Comparison of ENCODE assay signal across 15 cellular contexts in genomic region chr18:42275138-42275535, GRCh38.
DNase-seq lines count a peak whose midpoint lies in the region; ATAC-seq and TF ChIP-seq lines count a peak whose summit lies in the region.
"Had no signal": no experiment of that assay in that cellular context is flagged by ENCODE, and none has a peak within 500 bp of the region (broad histone marks: within the 10 kb centered on the region; RNA-seq: fewer than 3 reads in every experiment).

No MANE protein-coding gene starts in this region.

- no peak for TF ChIP-seq EP300 in stomach (IDR thresholded peaks at IDR 0.05)

- H3K27ac Mint-ChIP-seq in H9, result peak overlapping the region; percentile 36 to 65 (median 49); a peak in 2 of 7 replicates
- H3K27ac Mint-ChIP-seq: B cell; CD4-positive, alpha-beta T cell; HFFc6 had no signal

- H3K9me3 ChIP-seq in A673 (ENCODE audit: low read depth, low read length, poor library complexity, severe bottlenecking), result no peaks in the 10 kb centered on the region
- H3K9me3 ChIP-seq in H9 (ENCODE audit: control insufficient read depth, low read depth, low read length), result no peaks in the 10 kb centered on the region
- H3K9me3 ChIP-seq in SK-N-MC (ENCODE audit: low read depth, low read length), result no peaks in the 10 kb centered on the region
- H3K9me3 ChIP-seq in stomach, result no peaks in the 10 kb centered on the region
- H3K9me3 ChIP-seq in right atrium auricular region, result no peaks in the 10 kb centered on the region

- H3K4me1 Mint-ChIP-seq in H9, result peaks cover 21 to 26% of the 10 kb centered on the region in 2 experiments
- H3K4me1 Mint-ChIP-seq: B cell had no signal

- no peak overlapping the region for H3K4me3 ChIP-seq in A673 (ENCODE audit: low read depth, low read length, poor library complexity, severe bottlenecking)
- peak overlapping the region; percentile 52 for H3K4me3 ChIP-seq in SK-N-MC
- H3K4me3 ChIP-seq in stomach, result no peak overlapping the region
- no peak overlapping the region for H3K4me3 ChIP-seq in right atrium auricular region

- H4K20me1 ChIP-seq in H9 (ENCODE audit: control insufficient read depth, insufficient read depth, insufficient read length), result no peaks in the 10 kb centered on the region

- H2BK20ac ChIP-seq in H9 (ENCODE audit: low read depth, low read length, poor library complexity, severe bottlenecking), result no peak overlapping the region

- H3K18ac ChIP-seq in H9 (ENCODE audit: insufficient read length, low read depth, low read length), result no peak overlapping the region

- BruUV-seq in A673 (replicated peaks; lab: Mats Ljungman, UMichigan), result no TSS peak

- no peak overlapping the region for H3K23ac ChIP-seq in H9 (ENCODE audit: insufficient read length, low read depth, low read length)

- CTCF ChIA-PET in A673 (lab: Charles Lee), result interaction anchor here (0.6 to 1.7 kb wide), 2 partner anchors 160 to 161 kb away, joined by 3 to 10 read pairs; no protein-coding TSS in a partner anchor

- H3T11ph ChIP-seq in H9 (ENCODE audit: low read length), result no peak overlapping the region

- intact Hi-C loops in A673 (cut with micrococcal nuclease; ENCODE audit: unreplicated experiment) (loop anchor here (5.0 kb wide), 3 partner anchors 37 to 338 kb away; no protein-coding TSS in a partner anchor), left colon (cut with DNase I, micrococcal nuclease) (no loop called here), stomach (cut with DNase I; ENCODE audit: low total_unique reads) (no loop called here)

- WGBS in H9 (ENCODE audit: extremely low coverage, insufficient read length, low lambda C conversion rate), result no CpG with 5 or more reads among the region's 2 CpGs
- WGBS in stomach, 5 donors, result 55 to 65% (median 62%) methylated on average over 2 of the region's 2 CpGs

- no peaks in the 10 kb centered on the region for H3K36me3 Mint-ChIP-seq in H9 (ENCODE audit: insufficient read depth in 1 of 3, low read depth in 3 of 3)

- TF ChIP-seq POLR2A in stomach (IDR thresholded peaks at IDR 0.05), result no peak

- H3K79me2 ChIP-seq in H9 (ENCODE audit: insufficient read depth, low read length), result no peaks in the 10 kb centered on the region

- no peak overlapping the region for H3K4me2 ChIP-seq in H9 (ENCODE audit: insufficient read depth, insufficient read length, low read length)

- H3K4ac ChIP-seq in H9 (ENCODE audit: low read depth, low read length), result no peak overlapping the region

- H3K79me1 ChIP-seq in H9 (ENCODE audit: insufficient read depth, low read depth, low read length, poor library complexity, severe bottlenecking), result no peaks in the 10 kb centered on the region

- no peak overlapping the region for H2BK15ac ChIP-seq in H9 (ENCODE audit: low read depth, low read length)

- H2BK5ac ChIP-seq in H9 (ENCODE audit: insufficient read length, low read length), result no peak overlapping the region

- H3K4me1 ChIP-seq in A673 (ENCODE audit: insufficient read depth, low read length, poor library complexity, severe bottlenecking) (peaks cover 47% of the 10 kb centered on the region), H9 (ENCODE audit: insufficient read depth, low read length) (peaks cover 8% of the 10 kb centered on the region), stomach (peaks cover 0 to 12% (median 2%) of the 10 kb centered on the region in 4 donors), right atrium auricular region (peaks cover 0 to 8% of the 10 kb centered on the region in 2 donors)

- no peak overlapping the region for H2BK12ac ChIP-seq in H9 (ENCODE audit: insufficient read length, low read depth, low read length)

- H3K4me3 Mint-ChIP-seq in H9, result no peak overlapping the region
- H3K4me3 Mint-ChIP-seq: B cell; CD4-positive, alpha-beta T cell; HFFc6 had no signal

- peaks cover 0 to 2% of the 10 kb centered on the region in 2 experiments; a peak in 1 of 5 replicates for H3K9me3 Mint-ChIP-seq in H9
- H3K9me3 Mint-ChIP-seq: CD4-positive, alpha-beta T cell; HFFc6 had no signal

- ATAC-seq in left colon, result peak; percentile 11
- ATAC-seq in HG02938 (IDR thresholded peaks at IDR 0.05; ENCODE audit: unreplicated experiment), result no peak

- H3K27ac ChIP-seq in A673 (ENCODE audit: low read depth, low read length, poor library complexity, severe bottlenecking) (peak overlapping the region; percentile 93), H9 (ENCODE audit: insufficient read length, low read depth, low read length) (no peak overlapping the region), SK-N-MC (peak overlapping the region; percentile 100), stomach (no peak overlapping the region), right atrium auricular region (no peak overlapping the region)
- H3K27ac ChIP-seq: HL-60 had no signal

- no peak overlapping the region for H2BK120ac ChIP-seq in H9 (ENCODE audit: low read depth, low read length, poor library complexity, severe bottlenecking)

- no peak for TF ChIP-seq CTCF in A673 (conservative IDR thresholded peaks at IDR 0.05; ENCODE audit: low read depth, low read length)
- no peak for TF ChIP-seq CTCF in H9 (conservative IDR thresholded peaks at IDR 0.05)
- no peak for TF ChIP-seq CTCF in stomach (IDR thresholded peaks at IDR 0.05)
- TF ChIP-seq CTCF in right atrium auricular region (IDR thresholded peaks at IDR 0.05), result no peak

- no peaks in the 10 kb centered on the region for H3K36me3 ChIP-seq in A673 (ENCODE audit: insufficient read depth, low read length, poor library complexity, severe bottlenecking)
- H3K36me3 ChIP-seq in SK-N-MC (ENCODE audit: insufficient read depth, low read length), result no peaks in the 10 kb centered on the region
- H3K36me3 ChIP-seq in stomach, result no peaks in the 10 kb centered on the region
- no peaks in the 10 kb centered on the region for H3K36me3 ChIP-seq in right atrium auricular region

- no peaks in the 10 kb centered on the region for H3K23me2 ChIP-seq in H9 (ENCODE audit: insufficient read length, low read depth, low read length, poor library complexity, severe bottlenecking)

- no peak overlapping the region for H2AK5ac ChIP-seq in H9 (ENCODE audit: insufficient read length, low read length)

- no peaks in the 10 kb centered on the region for H3K27me3 ChIP-seq in A673 (replicated peaks; ENCODE audit: insufficient read depth, low read depth, low read length, poor library complexity)
- H3K27me3 ChIP-seq in H9 (ENCODE audit: insufficient read depth, low read length), result no peaks in the 10 kb centered on the region
- H3K27me3 ChIP-seq in stomach, result no peaks in the 10 kb centered on the region
- H3K27me3 ChIP-seq in right atrium auricular region, result no peaks in the 10 kb centered on the region

- POLR2A ChIA-PET in A673 (lab: Charles Lee; ENCODE audit: low non-redundant PET), result interaction anchor here (0.9 kb wide), 1 partner anchor 161 kb away, joined by 5 read pairs; no protein-coding TSS in a partner anchor

- no peak overlapping the region for H4K8ac ChIP-seq in H9 (replicated peaks; ENCODE audit: insufficient read length, low read depth, low read length)

- H3K27me3 Mint-ChIP-seq in H9 (ENCODE audit: low read depth), result no peaks in the 10 kb centered on the region
- H3K27me3 Mint-ChIP-seq: B cell; CD4-positive, alpha-beta T cell had no signal

- no peak overlapping the region for H3K14ac ChIP-seq in H9 (ENCODE audit: insufficient read depth, low read length)

- no peak overlapping the region for H2AFZ ChIP-seq in H9 (ENCODE audit: low read length)

- DNase-seq in A673 (ENCODE audit: low spot score) (peak; percentile 80), H9 (no peak), SK-N-MC (ENCODE audit: low read depth, low spot score) (no peak), left colon (no peak), stomach (no peak), right atrium auricular region (ENCODE audit: low spot score) (no peak)
- DNase-seq: CD4-positive, alpha-beta T cell; DND-41; GOT3; KBM-7; NCI-H1930 had no signal

- no peak overlapping the region for H3K56ac ChIP-seq in H9 (ENCODE audit: insufficient read length, low read depth, low read length)

- H3K9ac ChIP-seq in H9 (ENCODE audit: extremely low read depth, insufficient read length, low read length), result no peak overlapping the region
- H3K9ac ChIP-seq in SK-N-MC (ENCODE audit: insufficient read length), result peak overlapping the region; percentile 89

- H4K91ac ChIP-seq in H9 (ENCODE audit: insufficient read length, low read depth, low read length), result no peak overlapping the region

- no peak overlapping the region for H4K5ac ChIP-seq in H9 (ENCODE audit: insufficient read length, low read depth, low read length)

Comparison
In these comparisons a context has a peak if more than half of its experiments do, and no peak if none do; other contexts are left out.
1. H3K27ac ChIP-seq: peak in A673 (single experiment) and SK-N-MC (single experiment); none in H9 (single experiment), stomach (0 of 5) and right atrium auricular region (0 of 2).